11 cellular contexts compared by ENCODE assay signal in genomic region chr2:121972203-121972602, GRCh38.
"Had no signal": no experiment of that assay in that cellular context is flagged by ENCODE, and none has a peak within 500 bp of the region (broad histone marks: within the 10 kb centered on the region; RNA-seq: fewer than 3 reads in every experiment).

No MANE protein-coding gene starts in this region.

- ATAC-seq: HCT116, HepG2 had no signal

- H3K9me3 Mint-ChIP-seq: HFFc6, IgD-negative memory B cell had no signal

- H3K4me3 Mint-ChIP-seq: HFFc6, IgD-negative memory B cell had no signal

- H3K9ac ChIP-seq: GM23248, KMS-11 had no signal

- H3K4me3 ChIP-seq: GM23248, HAP-1 had no signal

- H3K4me2 ChIP-seq: KMS-11 had no signal

- DNase-seq: GM23248, HFFc6, KBM-7 had no signal

- H3K27ac Mint-ChIP-seq: HFFc6, IgD-negative memory B cell had no signal

- FAIRE-seq: H1, H54, HepG2 had no signal

- H2AFZ ChIP-seq: GM23248 had no signal

- H3K9me3 ChIP-seq: HAP-1 had no signal

- H3K4me1 ChIP-seq: HAP-1 had no signal

- H3K36me3 Mint-ChIP-seq: IgD-negative memory B cell had no signal

- H3K27ac ChIP-seq: GM23248, HL-60, KMS-11 had no signal

- H3K36me3 ChIP-seq: HAP-1 had no signal
